ENCODE assay signal across 8 cellular contexts in the genomic region with DNA sequence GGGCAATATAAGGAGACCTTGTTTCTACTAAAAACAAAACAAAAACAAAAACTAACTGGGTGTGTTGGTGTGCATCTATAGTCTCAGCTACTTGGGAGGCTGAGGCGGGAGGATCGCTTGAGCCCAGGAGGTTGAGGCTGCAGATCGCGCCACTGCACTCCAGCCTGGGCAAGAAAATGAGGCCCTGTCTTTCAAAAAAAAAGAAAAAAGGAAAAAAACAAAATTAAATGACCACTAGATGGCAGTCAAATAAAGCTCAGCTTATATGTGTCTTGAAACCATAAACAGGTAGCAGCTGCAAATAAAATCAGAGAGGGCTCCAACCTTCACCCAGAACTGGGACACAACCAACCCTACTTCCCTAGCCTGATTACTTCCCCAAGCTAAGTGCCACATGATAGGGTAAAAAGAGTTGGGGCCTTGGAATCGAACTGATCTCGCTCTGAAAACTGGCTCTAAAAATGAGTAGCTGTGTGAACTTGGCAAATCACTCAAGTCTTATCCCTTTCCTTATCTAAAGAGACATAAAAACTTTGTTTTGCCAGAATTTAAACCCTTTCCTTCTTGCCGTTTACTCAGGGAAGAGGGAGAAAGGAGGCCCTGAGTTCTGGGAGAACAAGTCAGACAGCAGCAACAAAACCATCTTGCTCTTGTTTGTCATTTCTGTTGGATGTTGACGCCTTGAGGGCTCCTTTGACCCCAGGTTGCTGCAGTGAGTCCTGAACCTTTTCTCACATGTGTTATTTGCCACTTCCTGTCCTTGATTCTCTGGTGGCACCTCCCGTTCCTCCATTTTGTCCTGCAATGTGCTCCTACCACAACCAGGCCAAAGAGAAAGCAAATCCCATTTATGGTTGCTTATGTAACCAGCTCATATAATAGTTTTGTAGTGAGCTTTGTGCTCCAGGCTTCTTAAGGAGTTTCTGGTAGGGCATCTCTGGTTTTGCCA.
DNase-seq lines count a peak whose midpoint lies in the region; ATAC-seq, FAIRE-seq and TF ChIP-seq lines count a peak whose summit lies in the region.

No MANE protein-coding gene starts in this region.

- no peaks in the 10 kb centered on the region for H3K9me2 ChIP-seq in Loucy (replicated peaks; ENCODE audit: low read depth, low read length)

- H3K36me3 ChIP-seq in Loucy (ENCODE audit: insufficient read depth, low read length) (0 out of 2 replicates have a peak, but pooled peaks cover 5% of the 10 kb centered on the region), mucosa of rectum (ENCODE audit: control insufficient read depth in 2 of 2, insufficient read depth in 2 of 2, low read length in 2 of 2) (peaks cover 0 to under 1% of the 10 kb centered on the region in 2 donors)

- no peaks in the 10 kb centered on the region for H4K20me1 ChIP-seq in Loucy (ENCODE audit: insufficient read depth, low read length, poor library complexity, severe bottlenecking)

- H3K9ac ChIP-seq in Loucy (ENCODE audit: low read depth, low read length, poor library complexity, severe bottlenecking) (no peak overlapping the region), mucosa of rectum (ENCODE audit: low read depth in 1 of 2, low read length in 2 of 2) (peak overlapping the region; percentile 0 to 13)

- peak; percentile 69 for TF ChIP-seq CTCF in Loucy (conservative IDR thresholded peaks at IDR 0.05; ENCODE audit: low read length)

- H3K9me3 ChIP-seq in Loucy (ENCODE audit: insufficient read depth, low read depth, low read length) (no peaks in the 10 kb centered on the region), mucosa of rectum (ENCODE audit: control insufficient read depth in 2 of 2, low read length in 2 of 2) (no peaks in the 10 kb centered on the region)

- H3K4me1 ChIP-seq in Loucy (ENCODE audit: insufficient read depth, low read length, poor library complexity, severe bottlenecking), result no peaks in the 10 kb centered on the region
- H3K4me1 ChIP-seq in mucosa of rectum (ENCODE audit: control insufficient read depth in 2 of 2, insufficient read depth in 2 of 2, low read length in 2 of 2), result peaks cover 21 to 30% of the 10 kb centered on the region in 2 donors

- H3K27me3 ChIP-seq in Loucy (ENCODE audit: insufficient read depth, low read length, poor library complexity, severe bottlenecking) (no peaks in the 10 kb centered on the region), mucosa of rectum (ENCODE audit: control insufficient read depth in 2 of 2, insufficient read depth in 2 of 2, low read length in 2 of 2) (no peaks in the 10 kb centered on the region)

- peak; percentile 53 for FAIRE-seq in endometrium (lab: Jason Lieb, UNC)

- H2AFZ ChIP-seq in Loucy (ENCODE audit: low read length), result peak overlapping the region; percentile 57; the same call in 1 of the 2 replicates

- no peaks in the 10 kb centered on the region for H3F3A ChIP-seq in Loucy (ENCODE audit: low read depth)

- peak; percentile 45 for ATAC-seq in GM21423 (IDR thresholded peaks at IDR 0.05; ENCODE audit: unreplicated experiment)
- no peak for ATAC-seq in HG02588 (IDR thresholded peaks at IDR 0.05; ENCODE audit: unreplicated experiment)

- peak overlapping the region; percentile 63 to 74 for H3K27ac ChIP-seq in mucosa of rectum (ENCODE audit: low read depth in 2 of 2, low read length in 2 of 2)

- H3K4me2 ChIP-seq in Loucy (ENCODE audit: low read depth, low read length, poor library complexity, severe bottlenecking), result no peak overlapping the region

- DNase-seq in EL (peak; percentile 55), SK-N-DZ (ENCODE audit: low spot score) (peak; percentile 68), amniotic stem cell (lab: John Stamatoyannopoulos, UW) (no peak)

- H3K4me3 ChIP-seq in Loucy (ENCODE audit: low read length, poor library complexity, severe bottlenecking) (no peak overlapping the region), mucosa of rectum (ENCODE audit: low read length in 2 of 2) (peak overlapping the region; percentile 4)

- no peaks in the 10 kb centered on the region for H3K79me2 ChIP-seq in Loucy (ENCODE audit: insufficient read depth, low read length)
